In genomic region chr21:17726047-17726446, GRCh38 we compare ENCODE assay signal across 12 cellular contexts.
A peak's percentile ranks its signal among the peaks of the same experiment; 100 is the strongest.
DNase-seq lines count a peak whose midpoint lies in the region; ATAC-seq and TF ChIP-seq lines count a peak whose summit lies in the region.
"Had no signal": no experiment of that assay in that cellular context is flagged by ENCODE, and none has a peak within 500 bp of the region (broad histone marks: within the 10 kb centered on the region; RNA-seq: fewer than 3 reads in every experiment).

No MANE protein-coding gene starts in this region.

- H4K20me1 ChIP-seq in OCI-LY7 (ENCODE audit: insufficient read depth, low read length): no peaks in the 10 kb centered on the region

- no peak overlapping the region; the same call in 1 of the 2 replicates for H2AFZ ChIP-seq in OCI-LY7 (ENCODE audit: low read length)

- CTCF ChIA-PET in OCI-LY7 (lab: Charles Lee; ENCODE audit: unreplicated experiment): no interaction called here

- intact Hi-C loops in OCI-LY7 (cut with micrococcal nuclease; ENCODE audit: unreplicated experiment): no loop called here

- DNase-seq in AG10803 (ENCODE audit: low read depth): peak; percentile 5
- peak; percentile 40 for DNase-seq in H4 (ENCODE audit: low spot score)
- DNase-seq in OCI-LY7 (ENCODE audit: low spot score): peak; percentile 8
- DNase-seq in fibroblast of mammary gland (ENCODE audit: low read depth): peak; percentile 2
- DNase-seq in stimulated activated naive CD4-positive, alpha-beta T cell (lab: John Stamatoyannopoulos, UW): no peak
- DNase-seq in activated T-cell treated with anti-CD3 and anti-CD28 coated beads, Interleukin-2, amount 50 U/mL, for 48 hours: no peak
- DNase-seq: midbrain, NCI-H2171 treated with DMSO at 0.1 percent for 48 hours, T-helper 1 cell had no signal

- no peaks in the 10 kb centered on the region for H3K36me3 ChIP-seq in OCI-LY7 (ENCODE audit: insufficient read depth, low read length)
- H3K36me3 ChIP-seq: ascending aorta had no signal

- POLR2A ChIA-PET in OCI-LY7 (lab: Charles Lee): interaction anchor here (1.0 kb wide), 1 partner anchor 76 kb away, joined by 3 read pairs; no protein-coding TSS in a partner anchor

- no peak overlapping the region for H3K27ac ChIP-seq in OCI-LY7 (ENCODE audit: low read depth, low read length, poor library complexity, severe bottlenecking)
- H3K27ac ChIP-seq: ascending aorta had no signal

- H3K9me2 ChIP-seq in OCI-LY7 (ENCODE audit: insufficient read depth, low read length): no peaks in the 10 kb centered on the region

- TF ChIP-seq CTCF in AG10803 (conservative IDR thresholded peaks at IDR 0.05; ENCODE audit: low read length) (peak; percentile 24), OCI-LY7 (conservative IDR thresholded peaks at IDR 0.05; ENCODE audit: low read length) (peak; percentile 51), fibroblast of mammary gland (conservative IDR thresholded peaks at IDR 0.05; ENCODE audit: control insufficient read depth, insufficient read depth, low read depth, low read length) (no peak)

- H3K4me3 ChIP-seq in AG10803 (ENCODE audit: low read length) (no peak overlapping the region), OCI-LY7 (ENCODE audit: low read depth, low read length, poor library complexity, severe bottlenecking) (no peak overlapping the region), fibroblast of mammary gland (ENCODE audit: control insufficient read depth, low read depth, low read length) (no peak overlapping the region)
- H3K4me3 ChIP-seq: ascending aorta had no signal

- H3K79me2 ChIP-seq in OCI-LY7 (ENCODE audit: insufficient read depth, low read depth, low read length): no peaks in the 10 kb centered on the region

- H3K4me1 ChIP-seq in OCI-LY7 (ENCODE audit: insufficient read depth, low read length, poor library complexity, severe bottlenecking): no peaks in the 10 kb centered on the region
- H3K4me1 ChIP-seq: ascending aorta had no signal

- H3K9me3 ChIP-seq in OCI-LY7 (ENCODE audit: low read length): no peaks in the 10 kb centered on the region
- H3K9me3 ChIP-seq: ascending aorta had no signal

- BruUV-seq in OCI-LY7 (replicated peaks; lab: Mats Ljungman, UMichigan): no TSS peak

- ATAC-seq in GM21515 (IDR thresholded peaks at IDR 0.05; ENCODE audit: unreplicated experiment): no peak
- no peak for ATAC-seq in HG03045 (IDR thresholded peaks at IDR 0.05; ENCODE audit: unreplicated experiment)

- no peak overlapping the region for H3K4me2 ChIP-seq in OCI-LY7 (ENCODE audit: low read length)

Comparison
In these comparisons a context has a peak if more than half of its experiments do, and no peak if none do; other contexts are left out.
1. DNase-seq: peak in AG10803 (single experiment), H4 (single experiment), OCI-LY7 (single experiment) and fibroblast of mammary gland (single experiment); none in stimulated activated naive CD4-positive, alpha-beta T cell (0 of 6) and activated T-cell treated with anti-CD3 and anti-CD28 coated beads, Interleukin-2, amount 50 U/mL, for 48 hours (0 of 2).